16 cellular contexts compared by ENCODE assay signal in the genomic region with DNA sequence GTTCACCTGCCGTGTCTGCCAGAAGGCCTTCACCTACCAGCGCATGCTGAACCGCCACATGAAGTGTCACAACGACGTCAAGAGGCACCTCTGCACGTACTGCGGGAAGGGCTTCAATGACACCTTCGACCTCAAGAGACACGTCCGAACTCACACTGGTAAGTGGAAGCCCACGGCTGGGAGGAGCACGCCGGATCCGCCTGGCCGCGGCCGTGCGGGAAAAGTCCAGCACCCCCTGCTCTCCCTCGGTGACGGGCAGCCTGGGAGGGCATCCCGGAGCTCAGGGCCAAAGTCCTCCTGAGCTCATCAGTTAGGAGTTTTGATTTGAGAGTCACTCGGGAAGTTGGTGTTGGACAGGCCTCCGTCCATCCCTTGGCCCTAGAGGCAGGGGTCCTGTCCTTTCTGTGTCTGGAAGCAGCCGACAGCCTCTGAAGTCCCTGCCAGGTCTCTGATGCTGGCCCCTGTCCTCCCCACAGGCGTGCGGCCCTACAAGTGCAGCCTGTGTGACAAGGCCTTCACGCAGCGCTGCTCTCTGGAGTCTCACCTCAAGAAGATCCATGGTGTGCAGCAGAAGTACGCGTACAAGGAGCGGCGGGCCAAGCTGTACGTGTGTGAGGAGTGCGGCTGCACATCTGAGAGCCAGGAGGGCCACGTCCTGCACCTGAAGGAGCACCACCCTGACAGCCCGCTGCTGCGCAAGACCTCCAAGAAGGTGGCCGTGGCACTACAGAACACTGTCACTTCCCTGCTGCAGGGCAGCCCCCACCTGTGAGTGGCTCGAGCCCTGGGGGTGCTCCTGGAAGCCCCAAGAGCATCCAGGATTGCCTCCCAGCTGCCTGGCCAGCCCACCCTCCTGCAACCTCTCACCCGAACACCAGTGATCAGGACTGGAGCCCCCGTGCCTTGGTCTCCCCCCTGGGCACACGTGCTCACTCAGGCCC. TPM values are rescaled to one million over a fixed set of nuclear protein-coding genes. Genes with fewer than 3 reads are reported as not detected.
DNase-seq lines count a peak whose midpoint lies in the region; ATAC-seq, FAIRE-seq and TF ChIP-seq lines count a peak whose summit lies in the region.
"Had no signal": no experiment of that assay in that cellular context is flagged by ENCODE, and none has a peak within 500 bp of the region (broad histone marks: within the 10 kb centered on the region; RNA-seq: fewer than 3 reads in every experiment).

No MANE protein-coding gene starts in this region.

- peaks cover 3% of the 10 kb centered on the region for H3K79me1 ChIP-seq in neuronal stem cell (ENCODE audit: low read depth, low read length)

- H3K4me2 ChIP-seq in neuronal stem cell (ENCODE audit: insufficient read depth, low read length, poor library complexity, severe bottlenecking), result no peak overlapping the region
- H3K4me2 ChIP-seq in hepatocyte, result no peak overlapping the region
- H3K4me2 ChIP-seq: BLaER1 had no signal

- H3K27ac Mint-ChIP-seq in activated naive CD8-positive, alpha-beta T cell treated with anti-CD3 and anti-CD28 coated beads, Interleukin-2, amount 10 ng/mL, durations not matched to agents 7 days and 5 days, result peak overlapping the region; percentile 34
- no peak overlapping the region for H3K27ac Mint-ChIP-seq in activated naive CD8-positive, alpha-beta T cell treated with anti-CD3 and anti-CD28 coated beads for 36 hours
- no peak overlapping the region for H3K27ac Mint-ChIP-seq in activated CD4-positive, alpha-beta memory T cell treated with anti-CD3 and anti-CD28 coated beads, Interleukin-2, amount 10 ng/mL, durations not matched to agents 7 days and 5 days
- H3K27ac Mint-ChIP-seq: H9 had no signal

- no peak overlapping the region for H3K4me3 Mint-ChIP-seq in activated naive CD8-positive, alpha-beta T cell treated with anti-CD3 and anti-CD28 coated beads, Interleukin-2, amount 10 ng/mL, durations not matched to agents 7 days and 5 days
- no peak overlapping the region for H3K4me3 Mint-ChIP-seq in activated naive CD8-positive, alpha-beta T cell treated with anti-CD3 and anti-CD28 coated beads for 36 hours
- no peak overlapping the region for H3K4me3 Mint-ChIP-seq in activated CD4-positive, alpha-beta memory T cell treated with anti-CD3 and anti-CD28 coated beads, Interleukin-2, amount 10 ng/mL, durations not matched to agents 7 days and 5 days
- H3K4me3 Mint-ChIP-seq: CD8-positive, alpha-beta memory T cell; H9 had no signal

- H3K14ac ChIP-seq in neuronal stem cell (ENCODE audit: low read length), result no peak overlapping the region

- H3K9me2 ChIP-seq in hepatocyte (replicated peaks; ENCODE audit: insufficient read depth), result no peaks in the 10 kb centered on the region

- H3K9ac ChIP-seq in kidney (ENCODE audit: low read length in 2 of 2), result peak overlapping the region in 1 of 2 donors; percentile 47
- peak overlapping the region; percentile 74 for H3K9ac ChIP-seq in neuronal stem cell (ENCODE audit: low read depth, low read length, poor library complexity)
- H3K9ac ChIP-seq: BLaER1, GM23248 had no signal

- H2AFZ ChIP-seq in neuronal stem cell (ENCODE audit: low read length) (no peak overlapping the region), hepatocyte (no peak overlapping the region)
- H2AFZ ChIP-seq: GM23248 had no signal

- no CpG with 5 or more reads among the region's 42 CpGs for whole genome bisulfite sequencing in neuronal stem cell (ENCODE audit: extremely low coverage in 2 of 2, insufficient read length in 2 of 2, insufficient replicate concordance in 1 of 2), 2 donors
- WGBS in thyroid gland, 2 donors, result 61 to 71% methylated on average over 23 to 28 of the region's 42 CpGs
- WGBS in hepatocyte (ENCODE audit: low lambda C conversion rate, missing lambda C conversion rate), result 93% methylated on average over 41 of the region's 42 CpGs

- no peak overlapping the region for H3K4ac ChIP-seq in neuronal stem cell (ENCODE audit: low read length)

- no peak overlapping the region for H2BK12ac ChIP-seq in neuronal stem cell (ENCODE audit: low read length)

- POLR2A ChIA-PET in activated naive CD8-positive, alpha-beta T cell treated with anti-CD3 and anti-CD28 coated beads, Interleukin-2, amount 10 ng/mL, durations not matched to agents 7 days and 5 days (lab: Charles Lee), result no interaction called here
- POLR2A ChIA-PET in activated CD4-positive, alpha-beta memory T cell treated with anti-CD3 and anti-CD28 coated beads, Interleukin-2, amount 10 ng/mL, durations not matched to agents 7 days and 5 days (lab: Charles Lee), result interaction anchor here (0.7 to 1.0 kb wide), 3 partner anchors 14 to 65 kb away, joined by 3 to 4 read pairs (median 3); a partner anchor contains a TSS

- H3K4me1 ChIP-seq in kidney (ENCODE audit: control insufficient read depth in 1 of 2, insufficient read depth in 1 of 2, low read depth in 1 of 2, low read length in 2 of 2), result peaks cover 10 to 52% of the 10 kb centered on the region in 2 donors
- peaks cover 0 to 2% of the 10 kb centered on the region in 2 donors for H3K4me1 ChIP-seq in neuronal stem cell (ENCODE audit: control insufficient read depth in 2 of 2, insufficient read depth in 1 of 2, low read depth in 1 of 2, low read length in 2 of 2)
- peaks cover 11 to 15% of the 10 kb centered on the region in 2 donors for H3K4me1 ChIP-seq in thyroid gland
- H3K4me1 ChIP-seq in hepatocyte (ENCODE audit: insufficient read depth), result peaks cover 17% of the 10 kb centered on the region

- peak overlapping the region; percentile 87 for H3K23ac ChIP-seq in neuronal stem cell (ENCODE audit: low read depth, low read length, poor library complexity)

- H3K79me2 ChIP-seq in hepatocyte, result peaks cover 40% of the 10 kb centered on the region

- H3K9me3 Mint-ChIP-seq in activated naive CD8-positive, alpha-beta T cell treated with anti-CD3 and anti-CD28 coated beads, Interleukin-2, amount 10 ng/mL, durations not matched to agents 7 days and 5 days, result no peaks in the 10 kb centered on the region
- H3K9me3 Mint-ChIP-seq in activated naive CD8-positive, alpha-beta T cell treated with anti-CD3 and anti-CD28 coated beads for 36 hours, result no peaks in the 10 kb centered on the region
- no peaks in the 10 kb centered on the region for H3K9me3 Mint-ChIP-seq in activated CD4-positive, alpha-beta memory T cell treated with anti-CD3 and anti-CD28 coated beads, Interleukin-2, amount 10 ng/mL, durations not matched to agents 7 days and 5 days
- H3K9me3 Mint-ChIP-seq: CD8-positive, alpha-beta memory T cell; H9 had no signal

- no peak for DNase-seq in activated naive CD8-positive, alpha-beta T cell treated with anti-CD3 and anti-CD28 coated beads, Interleukin-2, amount 10 ng/mL, durations not matched to agents 7 days and 5 days
- no peak for DNase-seq in activated naive CD8-positive, alpha-beta T cell treated with anti-CD3 and anti-CD28 coated beads for 36 hours
- DNase-seq in kidney (peak; percentile 71), neuronal stem cell (ENCODE audit: low spot score) (no peak), thyroid gland (peak; percentile 65 to 75), hepatocyte (ENCODE audit: low spot score) (no peak)
- DNase-seq in activated CD4-positive, alpha-beta memory T cell treated with anti-CD3 and anti-CD28 coated beads, Interleukin-2, amount 10 ng/mL, durations not matched to agents 7 days and 5 days, result no peak
- DNase-seq: 8988T; AML-193; CD8-positive, alpha-beta memory T cell; DMS53; GF-D8; GM23248; H9 had no signal

- H2BK15ac ChIP-seq in neuronal stem cell (ENCODE audit: low read length), result no peak overlapping the region

- peaks cover 12% of the 10 kb centered on the region for H3K27me3 Mint-ChIP-seq in activated naive CD8-positive, alpha-beta T cell treated with anti-CD3 and anti-CD28 coated beads, Interleukin-2, amount 10 ng/mL, durations not matched to agents 7 days and 5 days
- peaks cover 40% of the 10 kb centered on the region for H3K27me3 Mint-ChIP-seq in activated naive CD8-positive, alpha-beta T cell treated with anti-CD3 and anti-CD28 coated beads for 36 hours
- H3K27me3 Mint-ChIP-seq in activated CD4-positive, alpha-beta memory T cell treated with anti-CD3 and anti-CD28 coated beads, Interleukin-2, amount 10 ng/mL, durations not matched to agents 7 days and 5 days, result peaks cover 9% of the 10 kb centered on the region

- no peak overlapping the region for H2BK120ac ChIP-seq in neuronal stem cell (ENCODE audit: low read depth, low read length)

- peak overlapping the region; percentile 68 for H2AK5ac ChIP-seq in neuronal stem cell (ENCODE audit: low read depth, low read length)

- H3K36me3 ChIP-seq in kidney (ENCODE audit: control insufficient read depth in 1 of 2, insufficient read depth in 2 of 2, low read length in 2 of 2) (peaks cover 6 to 27% of the 10 kb centered on the region in 2 donors), neuronal stem cell (replicated peaks in 1 of 2; ENCODE audit: control insufficient read depth in 2 of 2, insufficient read depth in 2 of 2, low read length in 2 of 2) (no peaks in the 10 kb centered on the region), thyroid gland (peaks cover 0 to 10% of the 10 kb centered on the region in 2 donors), hepatocyte (replicated peaks; ENCODE audit: insufficient read depth, low read depth) (no peaks in the 10 kb centered on the region)
- H3K36me3 ChIP-seq: BLaER1 had no signal

- no peak for TF ChIP-seq CTCF in kidney (IDR thresholded peaks at IDR 0.05; ENCODE audit: borderline replicate concordance, extremely low read depth, insufficient read depth)
- no peak for TF ChIP-seq CTCF in thyroid gland (IDR thresholded peaks at IDR 0.05)
- no peak for TF ChIP-seq CTCF in hepatocyte (IDR thresholded peaks at IDR 0.05; ENCODE audit: poor library complexity)

- CTCF ChIA-PET in activated CD4-positive, alpha-beta memory T cell treated with anti-CD3 and anti-CD28 coated beads, Interleukin-2, amount 10 ng/mL, durations not matched to agents 7 days and 5 days (lab: Charles Lee), result no interaction called here

- H3K18ac ChIP-seq in neuronal stem cell (ENCODE audit: low read length), result peak overlapping the region; percentile 7

- H4K91ac ChIP-seq in neuronal stem cell (ENCODE audit: low read depth, low read length, poor library complexity), result no peak overlapping the region

- H3K27ac ChIP-seq in kidney (ENCODE audit: low read depth in 2 of 2, low read length in 2 of 2) (peak overlapping the region; percentile 63 to 80), neuronal stem cell (replicated peaks; ENCODE audit: low read length) (no peak overlapping the region), thyroid gland (no peak overlapping the region), hepatocyte (no peak overlapping the region)
- H3K27ac ChIP-seq: BLaER1, GM23248 had no signal

- no peak overlapping the region for H3K4me3 ChIP-seq in kidney (ENCODE audit: low read length in 2 of 2)
- peak overlapping the region in 1 of 2 donors; percentile 14 for H3K4me3 ChIP-seq in neuronal stem cell (ENCODE audit: low read length in 2 of 2)
- H3K4me3 ChIP-seq in thyroid gland (replicated peaks in 1 of 3), result no peak overlapping the region
- no peak overlapping the region for H3K4me3 ChIP-seq in hepatocyte
- H3K4me3 ChIP-seq: BLaER1, GM23248 had no signal

- H4K8ac ChIP-seq in neuronal stem cell (ENCODE audit: low read depth, low read length), result no peak overlapping the region

- intact Hi-C loops in kidney (cut with DNase I) (no loop called here), thyroid gland (cut with DNase I) (no loop called here)

- TF ChIP-seq POLR2A in thyroid gland (IDR thresholded peaks at IDR 0.05), result no peak

- ATAC-seq in activated naive CD8-positive, alpha-beta T cell treated with anti-CD3 and anti-CD28 coated beads, Interleukin-2, amount 10 ng/mL, durations not matched to agents 7 days and 5 days (ENCODE audit: low read depth), result no peak
- no peak for ATAC-seq in HG03342 (IDR thresholded peaks at IDR 0.05; ENCODE audit: unreplicated experiment)

- peaks cover 0 to 95% (median 2%) of the 10 kb centered on the region in 3 experiments for H3K27me3 ChIP-seq in neuronal stem cell (ENCODE audit: control insufficient read depth in 3 of 3, insufficient read depth in 3 of 3, low read depth in 1 of 3, low read length in 3 of 3)
- no peaks in the 10 kb centered on the region for H3K27me3 ChIP-seq in thyroid gland
- H3K27me3 ChIP-seq in hepatocyte, result no peaks in the 10 kb centered on the region

- no peaks in the 10 kb centered on the region for H3K9me3 ChIP-seq in kidney (ENCODE audit: control insufficient read depth in 1 of 2, low read length in 2 of 2)
- H3K9me3 ChIP-seq in neuronal stem cell (replicated peaks in 1 of 2; ENCODE audit: control insufficient read depth in 2 of 2, insufficient read depth in 1 of 2, low read depth in 1 of 2, low read length in 2 of 2), result no peaks in the 10 kb centered on the region
- H3K9me3 ChIP-seq in thyroid gland, result no peaks in the 10 kb centered on the region
- no peaks in the 10 kb centered on the region for H3K9me3 ChIP-seq in hepatocyte (ENCODE audit: low read depth)
- H3K9me3 ChIP-seq: BLaER1 had no signal

- peaks cover 26% of the 10 kb centered on the region for H4K20me1 ChIP-seq in hepatocyte (ENCODE audit: insufficient read depth, poor library complexity, severe bottlenecking)
- H4K20me1 ChIP-seq: BLaER1 had no signal

- H3K4me1 Mint-ChIP-seq in activated naive CD8-positive, alpha-beta T cell treated with anti-CD3 and anti-CD28 coated beads, Interleukin-2, amount 10 ng/mL, durations not matched to agents 7 days and 5 days, result peaks cover 26% of the 10 kb centered on the region
- H3K4me1 Mint-ChIP-seq in activated naive CD8-positive, alpha-beta T cell treated with anti-CD3 and anti-CD28 coated beads for 36 hours, result peaks cover 17% of the 10 kb centered on the region
- peaks cover 34% of the 10 kb centered on the region for H3K4me1 Mint-ChIP-seq in activated CD4-positive, alpha-beta memory T cell treated with anti-CD3 and anti-CD28 coated beads, Interleukin-2, amount 10 ng/mL, durations not matched to agents 7 days and 5 days

- no peaks in the 10 kb centered on the region for H3K36me3 Mint-ChIP-seq in activated naive CD8-positive, alpha-beta T cell treated with anti-CD3 and anti-CD28 coated beads, Interleukin-2, amount 10 ng/mL, durations not matched to agents 7 days and 5 days
- H3K36me3 Mint-ChIP-seq in activated naive CD8-positive, alpha-beta T cell treated with anti-CD3 and anti-CD28 coated beads for 36 hours, result no peaks in the 10 kb centered on the region
- H3K36me3 Mint-ChIP-seq in activated CD4-positive, alpha-beta memory T cell treated with anti-CD3 and anti-CD28 coated beads, Interleukin-2, amount 10 ng/mL, durations not matched to agents 7 days and 5 days (ENCODE audit: low read depth), result no peaks in the 10 kb centered on the region
- H3K36me3 Mint-ChIP-seq: CD8-positive, alpha-beta memory T cell had no signal

- FAIRE-seq in kidney (lab: Jason Lieb, UNC), result no peak

- no peak overlapping the region for H2BK5ac ChIP-seq in neuronal stem cell (ENCODE audit: low read length)

RNA-seq across cellular contexts. Expression of a gene that starts 8.0 kb away (rescaled TPM):
- under 1 TPM; 0.14 to 0.17 TPM for total RNA-seq in activated naive CD8-positive, alpha-beta T cell treated with anti-CD3 and anti-CD28 coated beads, Interleukin-2, amount 10 ng/mL, durations not matched to agents 7 days and 5 days
- under 1 TPM; 0.42 to 0.45 TPM for total RNA-seq in activated naive CD8-positive, alpha-beta T cell treated with anti-CD3 and anti-CD28 coated beads for 36 hours
- total RNA-seq in kidney (6.6 TPM), thyroid gland (1 to 10 TPM; 1.1 to 6.6 (median 5.2) TPM), hepatocyte (26.0 and 26.3 TPM in 2 replicates)
- polyA plus RNA-seq in kidney (ENCODE audit: insufficient read depth, low read depth, low replicate concordance) (6.7 TPM), hepatocyte (20.6 and 20.8 TPM in 2 replicates)
- polyA plus RNA-seq in neuronal stem cell (2013, experiment 1 of 2), result 0.03 TPM
- polyA plus RNA-seq in neuronal stem cell (2013, experiment 2 of 2), result 0.01 TPM
- total RNA-seq in activated CD4-positive, alpha-beta memory T cell treated with anti-CD3 and anti-CD28 coated beads, Interleukin-2, amount 10 ng/mL, durations not matched to agents 7 days and 5 days, result not detected
- total RNA-seq: CD8-positive, alpha-beta memory T cell; GM23248 had no signal
- polyA plus RNA-seq: CD8-positive, alpha-beta memory T cell; GM23248 had no signal

RNA-seq across cellular contexts. Expression of a gene that starts 14.1 kb away (rescaled TPM):
- total RNA-seq in activated naive CD8-positive, alpha-beta T cell treated with anti-CD3 and anti-CD28 coated beads, Interleukin-2, amount 10 ng/mL, durations not matched to agents 7 days and 5 days, result 10 to 100 TPM; 27.9 to 29.0 TPM
- total RNA-seq in activated naive CD8-positive, alpha-beta T cell treated with anti-CD3 and anti-CD28 coated beads for 36 hours, result 10 to 100 TPM; 20.4 to 20.6 TPM
- total RNA-seq in kidney (18.3 TPM), thyroid gland (10 to 100 TPM; 21.8 to 43.2 (median 25.3) TPM), hepatocyte (19.5 and 20.9 TPM in 2 replicates)
- polyA plus RNA-seq in kidney (ENCODE audit: insufficient read depth, low read depth, low replicate concordance) (6.3 TPM), hepatocyte (24.8 and 27.1 TPM in 2 replicates)
- polyA plus RNA-seq in neuronal stem cell (2013, experiment 1 of 2), result 4.0 TPM
- 4.1 TPM for polyA plus RNA-seq in neuronal stem cell (2013, experiment 2 of 2)
- 10 to 100 TPM; 21.2 to 21.5 TPM for total RNA-seq in activated CD4-positive, alpha-beta memory T cell treated with anti-CD3 and anti-CD28 coated beads, Interleukin-2, amount 10 ng/mL, durations not matched to agents 7 days and 5 days

RNA-seq across cellular contexts. Expression of a gene that starts 38.9 kb away (rescaled TPM):
- 1 to 10 TPM; 2.6 to 3.6 TPM for total RNA-seq in activated naive CD8-positive, alpha-beta T cell treated with anti-CD3 and anti-CD28 coated beads, Interleukin-2, amount 10 ng/mL, durations not matched to agents 7 days and 5 days
- 1 to 10 TPM; 2.4 to 3.3 TPM for total RNA-seq in activated naive CD8-positive, alpha-beta T cell treated with anti-CD3 and anti-CD28 coated beads for 36 hours
- total RNA-seq in kidney (1.0 TPM), thyroid gland (under 1 TPM in 1 of 4 donors, not detected in 3; 0.45 TPM), hepatocyte (2.3 and 2.9 TPM in 2 replicates)
- polyA plus RNA-seq in kidney (ENCODE audit: insufficient read depth, low read depth, low replicate concordance) (0.43 TPM), hepatocyte (5.1 and 6.0 TPM in 2 replicates)
- polyA plus RNA-seq in neuronal stem cell (2013, experiment 1 of 2), result 3.0 TPM
- 3.3 TPM for polyA plus RNA-seq in neuronal stem cell (2013, experiment 2 of 2)
- total RNA-seq in activated CD4-positive, alpha-beta memory T cell treated with anti-CD3 and anti-CD28 coated beads, Interleukin-2, amount 10 ng/mL, durations not matched to agents 7 days and 5 days, result 1 to 10 TPM in 1 of 2 experiments, under 1 TPM in 1; 0.83 to 1.6 TPM
- total RNA-seq: GM23248 had no signal

Comparison
In these comparisons a context has a peak if more than half of its experiments do, and no peak if none do; other contexts are left out.
1. DNase-seq: peak in kidney (single experiment) and thyroid gland (2 of 2); none in activated naive CD8-positive, alpha-beta T cell treated with anti-CD3 and anti-CD28 coated beads, Interleukin-2, amount 10 ng/mL, durations not matched to agents 7 days and 5 days (single experiment), activated naive CD8-positive, alpha-beta T cell treated with anti-CD3 and anti-CD28 coated beads for 36 hours (single experiment), neuronal stem cell (single experiment), hepatocyte (single experiment) and activated CD4-positive, alpha-beta memory T cell treated with anti-CD3 and anti-CD28 coated beads, Interleukin-2, amount 10 ng/mL, durations not matched to agents 7 days and 5 days (single experiment).
2. H3K27ac ChIP-seq: peak in kidney (2 of 2); none in neuronal stem cell (single experiment), thyroid gland (0 of 3) and hepatocyte (single experiment).